In the genomic region with DNA sequence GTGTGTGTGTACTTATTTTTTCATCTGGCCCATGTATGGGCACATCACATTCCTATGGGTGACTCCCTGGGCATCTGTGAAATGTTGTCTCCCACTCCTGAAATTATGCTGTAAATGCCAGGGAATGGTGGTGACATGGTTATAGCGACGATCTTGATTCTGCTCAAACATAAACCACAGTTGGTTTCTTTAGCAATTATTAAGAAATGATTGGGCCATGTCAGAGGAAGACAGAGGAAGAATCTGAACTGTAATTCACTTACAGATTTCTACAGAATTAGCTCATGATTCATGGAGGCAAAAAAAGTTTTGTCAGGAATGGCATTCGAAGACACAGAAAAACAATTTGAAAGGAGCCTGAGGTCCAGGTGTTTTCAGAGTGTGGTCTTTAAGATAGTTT, we compare ENCODE assay signal across 1 cellular context.
TF ChIP-seq lines count a peak whose summit lies in the region.

No MANE protein-coding gene starts in this region.

TF ChIP-seq in WTC11, 78 proteins besides CTCF, POLR2A, EP300 and RAD21 (continued from another document):
- TF ChIP-seq, protein P1, sequence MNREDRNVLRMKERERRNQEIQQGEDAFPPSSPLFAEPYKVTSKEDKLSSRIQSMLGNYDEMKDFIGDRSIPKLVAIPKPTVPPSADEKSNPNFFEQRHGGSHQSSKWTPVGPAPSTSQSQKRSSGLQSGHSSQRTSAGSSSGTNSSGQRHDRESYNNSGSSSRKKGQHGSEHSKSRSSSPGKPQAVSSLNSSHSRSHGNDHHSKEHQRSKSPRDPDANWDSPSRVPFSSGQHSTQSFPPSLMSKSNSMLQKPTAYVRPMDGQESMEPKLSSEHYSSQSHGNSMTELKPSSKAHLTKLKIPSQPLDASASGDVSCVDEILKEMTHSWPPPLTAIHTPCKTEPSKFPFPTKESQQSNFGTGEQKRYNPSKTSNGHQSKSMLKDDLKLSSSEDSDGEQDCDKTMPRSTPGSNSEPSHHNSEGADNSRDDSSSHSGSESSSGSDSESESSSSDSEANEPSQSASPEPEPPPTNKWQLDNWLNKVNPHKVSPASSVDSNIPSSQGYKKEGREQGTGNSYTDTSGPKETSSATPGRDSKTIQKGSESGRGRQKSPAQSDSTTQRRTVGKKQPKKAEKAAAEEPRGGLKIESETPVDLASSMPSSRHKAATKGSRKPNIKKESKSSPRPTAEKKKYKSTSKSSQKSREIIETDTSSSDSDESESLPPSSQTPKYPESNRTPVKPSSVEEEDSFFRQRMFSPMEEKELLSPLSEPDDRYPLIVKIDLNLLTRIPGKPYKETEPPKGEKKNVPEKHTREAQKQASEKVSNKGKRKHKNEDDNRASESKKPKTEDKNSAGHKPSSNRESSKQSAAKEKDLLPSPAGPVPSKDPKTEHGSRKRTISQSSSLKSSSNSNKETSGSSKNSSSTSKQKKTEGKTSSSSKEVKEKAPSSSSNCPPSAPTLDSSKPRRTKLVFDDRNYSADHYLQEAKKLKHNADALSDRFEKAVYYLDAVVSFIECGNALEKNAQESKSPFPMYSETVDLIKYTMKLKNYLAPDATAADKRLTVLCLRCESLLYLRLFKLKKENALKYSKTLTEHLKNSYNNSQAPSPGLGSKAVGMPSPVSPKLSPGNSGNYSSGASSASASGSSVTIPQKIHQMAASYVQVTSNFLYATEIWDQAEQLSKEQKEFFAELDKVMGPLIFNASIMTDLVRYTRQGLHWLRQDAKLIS (CRISPR knock-in tag; IDR thresholded peaks at IDR 0.05; ENCODE audit: borderline replicate concordance), result no peak
- TF ChIP-seq FOXK1 (CRISPR knock-in tag; IDR thresholded peaks at IDR 0.05), result no peak
- TF ChIP-seq, protein P2, sequence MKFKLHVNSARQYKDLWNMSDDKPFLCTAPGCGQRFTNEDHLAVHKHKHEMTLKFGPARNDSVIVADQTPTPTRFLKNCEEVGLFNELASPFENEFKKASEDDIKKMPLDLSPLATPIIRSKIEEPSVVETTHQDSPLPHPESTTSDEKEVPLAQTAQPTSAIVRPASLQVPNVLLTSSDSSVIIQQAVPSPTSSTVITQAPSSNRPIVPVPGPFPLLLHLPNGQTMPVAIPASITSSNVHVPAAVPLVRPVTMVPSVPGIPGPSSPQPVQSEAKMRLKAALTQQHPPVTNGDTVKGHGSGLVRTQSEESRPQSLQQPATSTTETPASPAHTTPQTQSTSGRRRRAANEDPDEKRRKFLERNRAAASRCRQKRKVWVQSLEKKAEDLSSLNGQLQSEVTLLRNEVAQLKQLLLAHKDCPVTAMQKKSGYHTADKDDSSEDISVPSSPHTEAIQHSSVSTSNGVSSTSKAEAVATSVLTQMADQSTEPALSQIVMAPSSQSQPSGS (CRISPR knock-in tag; IDR thresholded peaks at IDR 0.05; ENCODE audit: borderline replicate concordance, low read depth), result no peak
- TF ChIP-seq ZNF219 (CRISPR knock-in tag; IDR thresholded peaks at IDR 0.05; ENCODE audit: borderline replicate concordance), result no peak
- TF ChIP-seq NR3C1 (CRISPR knock-in tag; conservative IDR thresholded peaks at IDR 0.05; ENCODE audit: low read depth), result no peak
- no peak for TF ChIP-seq NFYB (CRISPR knock-in tag; conservative IDR thresholded peaks at IDR 0.05; ENCODE audit: low read depth)
